In the genomic region with DNA sequence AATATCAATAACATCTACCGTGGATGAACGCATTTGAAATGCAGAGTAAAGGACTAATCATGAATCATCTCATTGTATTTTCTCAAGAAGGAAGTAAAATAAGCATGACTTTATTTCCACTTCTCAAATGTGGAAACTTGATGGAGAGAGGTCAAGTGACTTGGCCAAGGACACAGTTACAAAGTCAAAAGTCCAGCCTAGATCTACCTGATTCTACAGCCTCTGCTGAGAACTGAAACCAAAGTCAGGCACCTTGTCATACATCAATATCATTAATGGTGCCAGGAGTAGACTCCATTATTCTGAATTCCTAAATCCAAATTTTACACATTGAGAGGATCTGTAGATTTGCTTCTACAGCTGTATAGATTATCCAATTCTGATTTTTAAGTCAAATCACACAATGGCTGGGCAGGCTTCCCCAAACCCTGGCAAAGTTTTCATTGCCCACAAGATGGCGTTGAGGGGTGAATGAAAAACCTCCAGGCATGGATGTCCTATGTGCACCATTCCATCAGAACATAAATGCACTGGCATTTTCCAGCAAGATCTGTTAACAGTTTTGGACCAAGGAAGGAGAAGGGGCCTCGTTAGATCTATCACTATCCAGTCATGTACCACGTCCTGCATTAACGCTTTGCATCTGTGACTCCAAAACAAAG, we compare ENCODE assay signal across 8 cellular contexts.
DNase-seq lines count a peak whose midpoint lies in the region; ATAC-seq and TF ChIP-seq lines count a peak whose summit lies in the region.

No MANE protein-coding gene starts in this region.

- no peaks in the 10 kb centered on the region for H3K79me2 ChIP-seq in smooth muscle cell (ENCODE audit: low read depth)

- no peak overlapping the region for H3K4me3 ChIP-seq in foreskin fibroblast (ENCODE audit: low read depth in 1 of 2, low read length in 2 of 2)
- no peak overlapping the region for H3K4me3 ChIP-seq in smooth muscle cell

- no peak overlapping the region for H3K27ac ChIP-seq in smooth muscle cell (ENCODE audit: low read depth)

- no peaks in the 10 kb centered on the region for H4K20me1 ChIP-seq in smooth muscle cell (ENCODE audit: low read depth)

- H3F3A ChIP-seq in smooth muscle cell (ENCODE audit: low read depth): no peaks in the 10 kb centered on the region

- H2AFZ ChIP-seq in smooth muscle cell (ENCODE audit: low read depth): no peak overlapping the region

- WGBS in smooth muscle cell (ENCODE audit: low lambda C conversion rate): 72% methylated on average over 6 of the region's 6 CpGs

- H3K9ac ChIP-seq in smooth muscle cell (ENCODE audit: low read depth): no peak overlapping the region

- TF ChIP-seq CTCF in foreskin fibroblast (IDR thresholded peaks at IDR 0.05; ENCODE audit: low read depth, low read length): peak; percentile 63
- peak; percentile 49 for TF ChIP-seq CTCF in smooth muscle cell (IDR thresholded peaks at IDR 0.05; ENCODE audit: borderline replicate concordance, insufficient read depth, poor library complexity, severe bottlenecking)

- H3K4me2 ChIP-seq in smooth muscle cell: no peak overlapping the region

- H3K9me3 ChIP-seq in smooth muscle cell (replicated peaks; ENCODE audit: low read depth): no peaks in the 10 kb centered on the region

- H3K36me3 ChIP-seq in smooth muscle cell (ENCODE audit: low read depth): no peaks in the 10 kb centered on the region

- no peaks in the 10 kb centered on the region for H3K4me1 ChIP-seq in smooth muscle cell (ENCODE audit: low read depth)

- peak; percentile 8 for DNase-seq in DMS53 (lab: John Stamatoyannopoulos, UW)
- DNase-seq in DMS53 treated with DMSO at 0.1 percent for 48 hours (lab: John Stamatoyannopoulos, UW; ENCODE audit: unreplicated experiment): no peak
- peak; percentile 66 for DNase-seq in RPMI7951 (ENCODE audit: low read depth)
- peak; percentile 6 to 56 for DNase-seq in foreskin fibroblast
- DNase-seq in smooth muscle cell (lab: John Stamatoyannopoulos, UW; ENCODE audit: unreplicated experiment): no peak
- DNase-seq in activated CD4-positive, alpha-beta T cell treated with anti-CD3 and anti-CD28 coated beads, Interleukin-2, amount 50 U/mL, for 48 hours: no peak
- DNase-seq in NCI-H226: no peak

- H3K27me3 ChIP-seq in smooth muscle cell (ENCODE audit: low read depth): peaks cover 5% of the 10 kb centered on the region

- no peak for ATAC-seq in GM21717 (IDR thresholded peaks at IDR 0.05; ENCODE audit: unreplicated experiment)

Comparison
In these comparisons a context has a peak if more than half of its experiments do, and no peak if none do; other contexts are left out.
1. DNase-seq: peak in DMS53 (single experiment), RPMI7951 (single experiment) and foreskin fibroblast (2 of 2); none in DMS53 treated with DMSO at 0.1 percent for 48 hours (single experiment), smooth muscle cell (single experiment), activated CD4-positive, alpha-beta T cell treated with anti-CD3 and anti-CD28 coated beads, Interleukin-2, amount 50 U/mL, for 48 hours (0 of 2) and NCI-H226 (single experiment).